ENCODE assay signal across 8 cellular contexts in genomic region chr13:93685900-93686299, GRCh38.
"Had no signal": no experiment of that assay in that cellular context is flagged by ENCODE, and none has a peak within 500 bp of the region (broad histone marks: within the 10 kb centered on the region; RNA-seq: fewer than 3 reads in every experiment).

No MANE protein-coding gene starts in this region.

- H3K27ac ChIP-seq: GM23248, KMS-11 had no signal

- H2AFZ ChIP-seq: GM23248 had no signal

- H3K9ac ChIP-seq: GM23248, KMS-11 had no signal

- FAIRE-seq: HTR-8/SVneo had no signal

- DNase-seq: GM23248, GOT3, H9, HCEC 1CT, Karpas-422, KBM-7 had no signal

- H3K4me2 ChIP-seq: KMS-11 had no signal

- H3K4me3 ChIP-seq: GM23248 had no signal
